16 cellular contexts compared by ENCODE assay signal in genomic region chr11:92764128-92764527, GRCh38.
DNase-seq lines count a peak whose midpoint lies in the region; FAIRE-seq and TF ChIP-seq lines count a peak whose summit lies in the region.
"Had no signal": no experiment of that assay in that cellular context is flagged by ENCODE, and none has a peak within 500 bp of the region (broad histone marks: within the 10 kb centered on the region; RNA-seq: fewer than 3 reads in every experiment).

No MANE protein-coding gene starts in this region.

- no peaks in the 10 kb centered on the region for H4K20me1 ChIP-seq in astrocyte (ENCODE audit: insufficient read depth, low read length)

- H3K4me3 Mint-ChIP-seq in astrocyte (ENCODE audit: unreplicated experiment) (no peak overlapping the region), progenitor cell of endocrine pancreas (ENCODE audit: low read depth) (no peak overlapping the region)
- H3K4me3 Mint-ChIP-seq: B cell; CD4-positive, alpha-beta T cell had no signal

- no peak overlapping the region for H3K4me3 ChIP-seq in astrocyte (ENCODE audit: insufficient read depth, low read depth, low read length)
- no peak overlapping the region for H3K4me3 ChIP-seq in iPS-15b (ENCODE audit: low read depth, low read length)
- H3K4me3 ChIP-seq: K562 had no signal

- H3K27me3 Mint-ChIP-seq in astrocyte (ENCODE audit: low read depth, unreplicated experiment) (no peaks in the 10 kb centered on the region), progenitor cell of endocrine pancreas (no peaks in the 10 kb centered on the region)

- no peak overlapping the region for H3K27ac ChIP-seq in astrocyte (ENCODE audit: low read depth, low read length)

- no peaks in the 10 kb centered on the region for H3K36me3 ChIP-seq in astrocyte (ENCODE audit: insufficient read depth, low read length)
- H3K36me3 ChIP-seq in iPS-15b (ENCODE audit: control insufficient read depth, insufficient read depth, low read length), result no peaks in the 10 kb centered on the region

- no peaks in the 10 kb centered on the region for H3K79me2 ChIP-seq in astrocyte (ENCODE audit: insufficient read depth, low read length)

- H3K9me3 Mint-ChIP-seq in astrocyte (ENCODE audit: unreplicated experiment), result no peaks in the 10 kb centered on the region
- H3K9me3 Mint-ChIP-seq in progenitor cell of endocrine pancreas (ENCODE audit: low read depth), result no peaks in the 10 kb centered on the region
- H3K9me3 Mint-ChIP-seq: CD4-positive, alpha-beta T cell had no signal

- DNase-seq in GM12892 (ENCODE audit: insufficient read length) (no peak), astrocyte (ENCODE audit: low read depth) (no peak), progenitor cell of endocrine pancreas (ENCODE audit: low spot score, unreplicated experiment) (no peak), HK-2 (ENCODE audit: unreplicated experiment) (no peak), HEK293T (ENCODE audit: extremely low spot score) (no peak), NCI-H2227 (lab: John Stamatoyannopoulos, UW; ENCODE audit: unreplicated experiment) (no peak)
- DNase-seq: C1 segment of cervical spinal cord; CD4-positive, alpha-beta T cell; DMS79; EL had no signal

- H3K9me3 ChIP-seq in astrocyte (ENCODE audit: insufficient read depth, low read depth, low read length), result no peaks in the 10 kb centered on the region
- H3K9me3 ChIP-seq in iPS-15b (ENCODE audit: control insufficient read depth, insufficient read depth, low read length), result no peaks in the 10 kb centered on the region

- H3K4me1 Mint-ChIP-seq in astrocyte (ENCODE audit: low read depth, unreplicated experiment), result peaks cover 10% of the 10 kb centered on the region
- H3K4me1 Mint-ChIP-seq in progenitor cell of endocrine pancreas (ENCODE audit: low read depth), result peaks cover 8% of the 10 kb centered on the region

- POLR2A ChIA-PET in HEK293T (lab: Yijun Ruan, JAX), result no interaction called here

- CTCF ChIA-PET in HEK293T (lab: Yijun Ruan, JAX), result no interaction called here

- no peaks in the 10 kb centered on the region for H3K27me3 ChIP-seq in astrocyte (ENCODE audit: insufficient read depth, low read length)
- H3K27me3 ChIP-seq in iPS-15b (ENCODE audit: control insufficient read depth, insufficient read depth, low read length), result no peaks in the 10 kb centered on the region

- no peak for TF ChIP-seq CTCF in astrocyte (IDR thresholded peaks at IDR 0.05; ENCODE audit: insufficient read depth, low read depth, low read length)
- TF ChIP-seq CTCF in progenitor cell of endocrine pancreas (IDR thresholded peaks at IDR 0.05; ENCODE audit: unreplicated experiment), result no peak

- no peak overlapping the region for H3K4me2 ChIP-seq in astrocyte (ENCODE audit: low read length)

- H3K27ac Mint-ChIP-seq in astrocyte (ENCODE audit: unreplicated experiment) (no peak overlapping the region), progenitor cell of endocrine pancreas (peak overlapping the region; percentile 70)
- H3K27ac Mint-ChIP-seq: B cell; CD4-positive, alpha-beta T cell had no signal

- H2AFZ ChIP-seq in astrocyte (ENCODE audit: low read depth, low read length), result peak overlapping the region; percentile 16

- peaks cover 6% of the 10 kb centered on the region for H3K4me1 ChIP-seq in astrocyte (ENCODE audit: insufficient read depth, low read length)
- H3K4me1 ChIP-seq in iPS-15b (ENCODE audit: control insufficient read depth, insufficient read depth, low read length), result peaks cover 2% of the 10 kb centered on the region

- no peak overlapping the region for H3K9ac ChIP-seq in astrocyte (ENCODE audit: low read length)
- H3K9ac ChIP-seq in iPS-15b (ENCODE audit: low read depth, low read length), result peak overlapping the region; percentile 37

- FAIRE-seq in GM12892 (lab: Jason Lieb, UNC), result peak; percentile 5
- no peak for FAIRE-seq in astrocyte (lab: Jason Lieb, UNC)
- FAIRE-seq: G401.6, GM12891, H54, K562 had no signal

- H3K36me3 Mint-ChIP-seq in astrocyte (ENCODE audit: low read depth, unreplicated experiment), result peaks cover 15% of the 10 kb centered on the region
- no peaks in the 10 kb centered on the region for H3K36me3 Mint-ChIP-seq in progenitor cell of endocrine pancreas (ENCODE audit: insufficient read depth)

- no peak for TF ChIP-seq POLR2A in GM12892 (IDR thresholded peaks at IDR 0.05; ENCODE audit: low read depth, low read length)

TF ChIP-seq in HEK293T, 16 proteins besides CTCF, POLR2A, EP300 and RAD21:
- TF ChIP-seq BHLHE40 (IDR thresholded peaks at IDR 0.05; ENCODE audit: borderline replicate concordance) (no peak), ELF4 (IDR thresholded peaks at IDR 0.05) (no peak), ARNT (IDR thresholded peaks at IDR 0.05) (no peak), CTBP1 (IDR thresholded peaks at IDR 0.05; ENCODE audit: borderline replicate concordance) (no peak), L3MBTL2 (conservative IDR thresholded peaks at IDR 0.05) (no peak), NFRKB (IDR thresholded peaks at IDR 0.05) (no peak), SP1 (IDR thresholded peaks at IDR 0.05) (no peak), SUZ12 (IDR thresholded peaks at IDR 0.05) (no peak), TARDBP (IDR thresholded peaks at IDR 0.05) (no peak), LEF1 (IDR thresholded peaks at IDR 0.05; ENCODE audit: borderline replicate concordance) (no peak), FOXA1 (IDR thresholded peaks at IDR 0.05) (no peak), ZNF384 (IDR thresholded peaks at IDR 0.05) (no peak), HDGF (IDR thresholded peaks at IDR 0.05; ENCODE audit: borderline replicate concordance) (no peak), FOXK2 (IDR thresholded peaks at IDR 0.05) (no peak), FOXM1 (IDR thresholded peaks at IDR 0.05; ENCODE audit: borderline replicate concordance) (no peak)
- TF ChIP-seq, protein P1, sequence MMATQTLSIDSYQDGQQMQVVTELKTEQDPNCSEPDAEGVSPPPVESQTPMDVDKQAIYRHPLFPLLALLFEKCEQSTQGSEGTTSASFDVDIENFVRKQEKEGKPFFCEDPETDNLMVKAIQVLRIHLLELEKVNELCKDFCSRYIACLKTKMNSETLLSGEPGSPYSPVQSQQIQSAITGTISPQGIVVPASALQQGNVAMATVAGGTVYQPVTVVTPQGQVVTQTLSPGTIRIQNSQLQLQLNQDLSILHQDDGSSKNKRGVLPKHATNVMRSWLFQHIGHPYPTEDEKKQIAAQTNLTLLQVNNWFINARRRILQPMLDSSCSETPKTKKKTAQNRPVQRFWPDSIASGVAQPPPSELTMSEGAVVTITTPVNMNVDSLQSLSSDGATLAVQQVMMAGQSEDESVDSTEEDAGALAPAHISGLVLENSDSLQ (IDR thresholded peaks at IDR 0.05), result no peak
